18 cellular contexts compared by ENCODE assay signal in genomic region chr18:55838841-55839240, GRCh38.
DNase-seq lines count a peak whose midpoint lies in the region; ATAC-seq and TF ChIP-seq lines count a peak whose summit lies in the region.
"Had no signal": no experiment of that assay in that cellular context is flagged by ENCODE, and none has a peak within 500 bp of the region (broad histone marks: within the 10 kb centered on the region; RNA-seq: fewer than 3 reads in every experiment).

No MANE protein-coding gene starts in this region.

- peak overlapping the region; percentile 54; the same call in 2 of the 3 replicates for H2BK15ac ChIP-seq in IMR-90 (ENCODE audit: low read depth, low read length)

- dilution Hi-C loops in IMR-90 (cut with HindIII; ENCODE audit: low sequenced_read_pairs, unreplicated experiment), result no loop called here

- H3K79me1 ChIP-seq in IMR-90 (ENCODE audit: low read depth in 1 of 2, low read length in 2 of 2), result no peaks in the 10 kb centered on the region

- DNase-seq in AG10803 (ENCODE audit: low read depth), result peak; percentile 56
- DNase-seq in IMR-90, result peak; percentile 44
- DNase-seq in brain microvascular endothelial cell, result peak; percentile 25
- peak; percentile 63 for DNase-seq in myocyte (ENCODE audit: low read depth)
- DNase-seq in activated T-helper 1 cell treated with anti-CD3 and anti-CD28 coated beads, Interleukin-12 subunit alpha, Interleukin-12 subunit beta, Interleukin-2, Interleukin-4 antibody, amounts not matched to agents 30 ng/mL and 10 ng/mL and 1 ng/mL, durations not matched to agents 14 hours and 24 hours and 36 hours (ENCODE audit: low spot score), result no peak
- DNase-seq in ureter (ENCODE audit: low spot score), result no peak
- DNase-seq in HT-29 (ENCODE audit: low spot score), result no peak
- DNase-seq in lower leg skin (ENCODE audit: low spot score in 2 of 2), result no peak
- DNase-seq: activated T-cell treated with anti-CD3 and anti-CD28 coated beads, Interleukin-2, amount 50 U/mL, for 72 hours; CD4-positive, alpha-beta memory T cell; central memory CD4-positive, alpha-beta T cell; head of caudate nucleus; KBM-7; natural killer cell; NCI-H1092; NCI-H526 had no signal

- H3K27me3 ChIP-seq in IMR-90 (ENCODE audit: control insufficient read depth, insufficient read depth, low read length), result no peaks in the 10 kb centered on the region
- no peaks in the 10 kb centered on the region for H3K27me3 ChIP-seq in brain microvascular endothelial cell (replicated peaks)

- peak overlapping the region; percentile 11; the same call in 1 of the 2 replicates for H3K4ac ChIP-seq in IMR-90 (ENCODE audit: low read depth, low read length)

- no peaks in the 10 kb centered on the region for H3K36me3 Mint-ChIP-seq in activated T-helper 1 cell treated with anti-CD3 and anti-CD28 coated beads, Interleukin-12 subunit alpha, Interleukin-12 subunit beta, Interleukin-2, Interleukin-4 antibody, amounts not matched to agents 30 ng/mL and 10 ng/mL and 1 ng/mL, durations not matched to agents 14 hours and 24 hours and 36 hours (ENCODE audit: low read depth)
- H3K36me3 Mint-ChIP-seq: activated naive CD8-positive, alpha-beta T cell; CD4-positive, alpha-beta memory T cell; natural killer cell had no signal

- peaks cover 4% of the 10 kb centered on the region; the same call in 1 of the 2 replicates for H3K9me1 ChIP-seq in IMR-90 (ENCODE audit: insufficient read depth, low read length)

- peak overlapping the region in 1 of 2 experiments; percentile 1; a peak in 1 of 4 replicates for H4K8ac ChIP-seq in IMR-90 (ENCODE audit: low read depth in 2 of 2, low read length in 2 of 2)

- intact Hi-C loops in IMR-90 (cut with micrococcal nuclease) (no loop called here), lower leg skin (cut with DNase I; ENCODE audit: low total_unique reads) (no loop called here)
- intact Hi-C loops in activated T-helper 1 cell treated with anti-CD3 and anti-CD28 coated beads, Interleukin-12 subunit alpha, Interleukin-12 subunit beta, Interleukin-2, Interleukin-4 antibody, amounts not matched to agents 30 ng/mL and 10 ng/mL and 1 ng/mL, durations not matched to agents 14 hours and 24 hours and 36 hours (cut with micrococcal nuclease), result no loop called here

- H3K36me3 ChIP-seq in IMR-90 (ENCODE audit: control insufficient read depth, insufficient read depth, low read length) (no peaks in the 10 kb centered on the region), brain microvascular endothelial cell (replicated peaks) (no peaks in the 10 kb centered on the region)

- CTCF ChIA-PET in IMR-90 (lab: Yijun Ruan, JAX), result no interaction called here

- H2AFZ ChIP-seq in IMR-90 (replicated peaks; ENCODE audit: low read length, poor library complexity), result no peak overlapping the region

- H3K9ac ChIP-seq in IMR-90 (ENCODE audit: low read depth, low read length), result no peak overlapping the region

- POLR2A ChIA-PET in IMR-90 (lab: Charles Lee; ENCODE audit: unreplicated experiment), result no interaction called here

- TF ChIP-seq CTCF in AG10803 (conservative IDR thresholded peaks at IDR 0.05; ENCODE audit: low read length) (no peak), IMR-90 (conservative IDR thresholded peaks at IDR 0.05; ENCODE audit: low read depth, low read length) (no peak), brain microvascular endothelial cell (IDR thresholded peaks at IDR 0.05; ENCODE audit: low read depth, low read length, missing control alignments) (no peak), lower leg skin (IDR thresholded peaks at IDR 0.05) (no peak)

- 0 out of 2 replicates have a peak overlapping the region, but pooled peaks have one; percentile 32 for H3K14ac ChIP-seq in IMR-90 (replicated peaks; ENCODE audit: low read depth, low read length)

- H2BK20ac ChIP-seq in IMR-90 (ENCODE audit: low read depth, low read length), result peak overlapping the region; percentile 58

- H3K9me3 ChIP-seq in IMR-90 (ENCODE audit: control insufficient read depth, insufficient read depth, low read length), result peaks cover 12% of the 10 kb centered on the region; the same call in 1 of the 2 replicates

- H2BK120ac ChIP-seq in IMR-90 (ENCODE audit: low read depth, low read length), result peak overlapping the region; percentile 44; the same call in 1 of the 2 replicates

- TF ChIP-seq POLR2A in IMR-90 (IDR thresholded peaks at IDR 0.05; ENCODE audit: low read depth, low read length) (no peak), lower leg skin (IDR thresholded peaks at IDR 0.05) (no peak)

- no peak overlapping the region for H2AK9ac ChIP-seq in IMR-90 (replicated peaks; ENCODE audit: low read depth, low read length, poor library complexity)

- ATAC-seq in IMR-90 (ENCODE audit: low read depth), result no peak
- ATAC-seq: activated T-cell treated with anti-CD3 and anti-CD28 coated beads, Interleukin-2, amount 50 U/mL, for 72 hours; esophagus mucosa; natural killer cell had no signal

- peak overlapping the region; percentile 66 for H2AK5ac ChIP-seq in IMR-90 (ENCODE audit: low read depth, low read length)

- in situ Hi-C loops in IMR-90 (cut with MboI; ENCODE audit: low sequenced_read_pairs) (no loop called here), brain microvascular endothelial cell (cut with HindIII; ENCODE audit: low pct_ligation_motif_present, low sequenced_read_pairs) (no loop called here)

- no peak overlapping the region for H3K27ac Mint-ChIP-seq in activated T-helper 1 cell treated with anti-CD3 and anti-CD28 coated beads, Interleukin-12 subunit alpha, Interleukin-12 subunit beta, Interleukin-2, Interleukin-4 antibody, amounts not matched to agents 30 ng/mL and 10 ng/mL and 1 ng/mL, durations not matched to agents 14 hours and 24 hours and 36 hours
- H3K27ac Mint-ChIP-seq: activated naive CD8-positive, alpha-beta T cell; activated T-cell treated with anti-CD3 and anti-CD28 coated beads, Interleukin-2, amount 50 U/mL, for 72 hours; CD4-positive, alpha-beta memory T cell; natural killer cell had no signal

- no TSS peak for BruUV-seq in IMR-90 (replicated peaks; lab: Mats Ljungman, UMichigan)

- H3K4me1 Mint-ChIP-seq in activated T-helper 1 cell treated with anti-CD3 and anti-CD28 coated beads, Interleukin-12 subunit alpha, Interleukin-12 subunit beta, Interleukin-2, Interleukin-4 antibody, amounts not matched to agents 30 ng/mL and 10 ng/mL and 1 ng/mL, durations not matched to agents 14 hours and 24 hours and 36 hours (ENCODE audit: low read depth), result no peaks in the 10 kb centered on the region
- H3K4me1 Mint-ChIP-seq: CD4-positive, alpha-beta memory T cell; natural killer cell had no signal

- H4K20me1 ChIP-seq in IMR-90 (ENCODE audit: insufficient read depth, low read length), result no peaks in the 10 kb centered on the region

- H3K9me3 Mint-ChIP-seq in activated T-helper 1 cell treated with anti-CD3 and anti-CD28 coated beads, Interleukin-12 subunit alpha, Interleukin-12 subunit beta, Interleukin-2, Interleukin-4 antibody, amounts not matched to agents 30 ng/mL and 10 ng/mL and 1 ng/mL, durations not matched to agents 14 hours and 24 hours and 36 hours, result peaks cover 24% of the 10 kb centered on the region

- no peak overlapping the region for H4K91ac ChIP-seq in IMR-90 (ENCODE audit: insufficient read depth, low read depth, low read length)

- H3K4me3 Mint-ChIP-seq in activated T-helper 1 cell treated with anti-CD3 and anti-CD28 coated beads, Interleukin-12 subunit alpha, Interleukin-12 subunit beta, Interleukin-2, Interleukin-4 antibody, amounts not matched to agents 30 ng/mL and 10 ng/mL and 1 ng/mL, durations not matched to agents 14 hours and 24 hours and 36 hours, result no peak overlapping the region
- H3K4me3 Mint-ChIP-seq: activated naive CD8-positive, alpha-beta T cell; activated T-cell treated with anti-CD3 and anti-CD28 coated beads, Interleukin-2, amount 50 U/mL, for 72 hours; CD4-positive, alpha-beta memory T cell; natural killer cell had no signal

- no peak overlapping the region for H3K56ac ChIP-seq in IMR-90 (ENCODE audit: extremely low read depth, insufficient read depth, low read length)

- H4K5ac ChIP-seq in IMR-90 (ENCODE audit: low read depth, low read length), result no peak overlapping the region; the same call in 1 of the 2 replicates

- H2BK5ac ChIP-seq in IMR-90 (ENCODE audit: low read depth, low read length, poor library complexity, severe bottlenecking), result no peak overlapping the region

- WGBS in IMR-90 (ENCODE audit: extremely low coverage in 2 of 2, insufficient read length in 1 of 2), 2 experiments, result 83% methylated on average over 1 of the region's 3 CpGs; no CpG with 5 or more reads in 1 of the 2 experiments
- WGBS in lower leg skin, 2 donors, result 88 to 91% methylated on average over 3 of the region's 3 CpGs

- no peaks in the 10 kb centered on the region for H3K27me3 Mint-ChIP-seq in activated T-helper 1 cell treated with anti-CD3 and anti-CD28 coated beads, Interleukin-12 subunit alpha, Interleukin-12 subunit beta, Interleukin-2, Interleukin-4 antibody, amounts not matched to agents 30 ng/mL and 10 ng/mL and 1 ng/mL, durations not matched to agents 14 hours and 24 hours and 36 hours (ENCODE audit: insufficient read depth)
- H3K27me3 Mint-ChIP-seq: activated naive CD8-positive, alpha-beta T cell; CD4-positive, alpha-beta memory T cell had no signal

- H3K4me3 ChIP-seq in AG10803 (ENCODE audit: low read length) (no peak overlapping the region), IMR-90 (ENCODE audit: insufficient read depth, low read depth, low read length) (no peak overlapping the region), brain microvascular endothelial cell (ENCODE audit: low read depth, low read length) (no peak overlapping the region), lower leg skin (ENCODE audit: low read depth, poor library complexity, severe bottlenecking) (no peak overlapping the region)

- no peak for TF ChIP-seq RAD21 in IMR-90 (IDR thresholded peaks at IDR 0.05; ENCODE audit: low read length)

- peaks cover 5% of the 10 kb centered on the region; the same call in 1 of the 2 replicates for H3K4me1 ChIP-seq in IMR-90 (ENCODE audit: control insufficient read depth, insufficient read depth, low read length)

- H3K23ac ChIP-seq in IMR-90 (ENCODE audit: low read depth, low read length), result no peak overlapping the region

- peak overlapping the region; percentile 43; the same call in 1 of the 2 replicates for H3K18ac ChIP-seq in IMR-90 (ENCODE audit: low read depth, low read length)

- no peak overlapping the region for H3K4me2 ChIP-seq in IMR-90 (ENCODE audit: low read depth, low read length)

- H3K27ac ChIP-seq in IMR-90 (ENCODE audit: insufficient read depth, low read length) (no peak overlapping the region), brain microvascular endothelial cell (no peak overlapping the region)

TF ChIP-seq in IMR-90, 13 proteins besides CTCF, POLR2A, EP300 and RAD21 (continues in another document):
- TF ChIP-seq RCOR1 (IDR thresholded peaks at IDR 0.05; ENCODE audit: insufficient replicate concordance, low read length), result no peak

Comparison
In these comparisons a context has a peak if more than half of its experiments do, and no peak if none do; other contexts are left out.
1. DNase-seq: peak in AG10803 (single experiment), IMR-90 (single experiment), brain microvascular endothelial cell (single experiment) and myocyte (single experiment); none in activated T-helper 1 cell treated with anti-CD3 and anti-CD28 coated beads, Interleukin-12 subunit alpha, Interleukin-12 subunit beta, Interleukin-2, Interleukin-4 antibody, amounts not matched to agents 30 ng/mL and 10 ng/mL and 1 ng/mL, durations not matched to agents 14 hours and 24 hours and 36 hours (single experiment), ureter (single experiment), HT-29 (single experiment) and lower leg skin (0 of 2).